34 cellular contexts compared by ENCODE assay signal in genomic region chr5:83494102-83494620, GRCh38. TPM values are rescaled to one million over a fixed set of nuclear protein-coding genes. Genes with fewer than 3 reads are reported as not detected.
A peak's percentile ranks its signal among the peaks of the same experiment; 100 is the strongest.
DNase-seq lines count a peak whose midpoint lies in the region; ATAC-seq and TF ChIP-seq lines count a peak whose summit lies in the region.
"Had no signal": no experiment of that assay in that cellular context is flagged by ENCODE, and none has a peak within 500 bp of the region (broad histone marks: within the 10 kb centered on the region; RNA-seq: fewer than 3 reads in every experiment).

No MANE protein-coding gene starts in this region.

- H2AFZ ChIP-seq in mesenchymal stem cell (ENCODE audit: low read depth, low read length) = no peak overlapping the region

- no peak overlapping the region for H2BK5ac ChIP-seq in mesenchymal stem cell (ENCODE audit: low read depth, low read length, poor library complexity, severe bottlenecking)

- CTCF ChIA-PET in Calu3 (lab: Charles Lee) = interaction anchor here (0.6 to 1.3 kb wide), 2 partner anchors 18 to 1050 kb away, joined by 3 to 5 read pairs; no protein-coding TSS in a partner anchor
- CTCF ChIA-PET in HEK293 (lab: Yijun Ruan, JAX) = no interaction called here

- peaks cover 24% of the 10 kb centered on the region for H3K79me1 ChIP-seq in mesenchymal stem cell (replicated peaks; ENCODE audit: low read length, poor library complexity, severe bottlenecking)

- H3K18ac ChIP-seq in mesenchymal stem cell (ENCODE audit: low read depth in 1 of 2, low read length in 2 of 2) = peak overlapping the region; percentile 13 to 37

- no peak overlapping the region for H3K14ac ChIP-seq in mesenchymal stem cell (ENCODE audit: low read length in 2 of 2)

- POLR2A ChIA-PET in HEK293 (lab: Yijun Ruan, JAX) = interaction anchor here (0.6 kb wide), 1 partner anchor 595 kb away, joined by 4 read pairs; no protein-coding TSS in a partner anchor

- H3K4me3 ChIP-seq in HEK293 (ENCODE audit: low read depth, low read length) = no peak overlapping the region
- no peak overlapping the region for H3K4me3 ChIP-seq in mesenchymal stem cell (ENCODE audit: insufficient read depth in 1 of 2, low read depth in 1 of 2, low read length in 2 of 2)
- H3K4me3 ChIP-seq: esophagus muscularis mucosa, heart left ventricle, K562, prostate gland, right lobe of liver, thyroid gland, uterus had no signal

- H3K27ac Mint-ChIP-seq in Calu3 (ENCODE audit: unreplicated experiment) = peak overlapping the region; percentile 20
- no peak overlapping the region for H3K27ac Mint-ChIP-seq in T-helper 2 cell treated with Interferon-gamma antibody and Interleukin-4, amounts not matched to agents 5 μg/mL and 100 μg/mL, for 36 hours
- H3K27ac Mint-ChIP-seq: activated naive CD8-positive, alpha-beta T cell treated with anti-CD3 and anti-CD28 coated beads, Interleukin-2, amount 50 U/mL, for 24 hours; activated T-cell treated with anti-CD3 and anti-CD28 coated beads, Interleukin-2, amount 50 U/mL, for 24 hours; CD4-positive, alpha-beta memory T cell; naive B cell had no signal

- intact Hi-C loops in Calu3 (cut with micrococcal nuclease; ENCODE audit: unreplicated experiment) = no loop called here

- no peak overlapping the region for H3K4ac ChIP-seq in mesenchymal stem cell (ENCODE audit: low read depth in 1 of 2, low read length in 2 of 2)

- no peak for ATAC-seq in GM21529 (IDR thresholded peaks at IDR 0.05; ENCODE audit: unreplicated experiment)
- ATAC-seq: activated naive CD8-positive, alpha-beta T cell treated with anti-CD3 and anti-CD28 coated beads, Interleukin-2, amount 50 U/mL, for 24 hours; foreskin keratinocyte; heart left ventricle; K562; right lobe of liver had no signal

- WGBS in mesenchymal stem cell = 75% methylated on average over 1 of the region's 2 CpGs

- peaks cover 5% of the 10 kb centered on the region for H3K36me3 Mint-ChIP-seq in Calu3 (ENCODE audit: insufficient read depth, unreplicated experiment)
- H3K36me3 Mint-ChIP-seq in T-helper 2 cell treated with Interferon-gamma antibody and Interleukin-4, amounts not matched to agents 5 μg/mL and 100 μg/mL, for 36 hours (ENCODE audit: low read depth) = no peaks in the 10 kb centered on the region
- H3K36me3 Mint-ChIP-seq: CD4-positive, alpha-beta memory T cell; naive B cell had no signal

- H3K9me3 ChIP-seq in HEK293 (ENCODE audit: control insufficient read depth, insufficient read depth, low read depth, low read length) (no peaks in the 10 kb centered on the region; the same call in 1 of the 2 replicates), mesenchymal stem cell (ENCODE audit: control insufficient read depth, low read length) (no peaks in the 10 kb centered on the region)
- H3K9me3 ChIP-seq: esophagus muscularis mucosa, heart left ventricle, prostate gland, right lobe of liver, thyroid gland, uterus had no signal

- no peak overlapping the region for H3K4me2 ChIP-seq in mesenchymal stem cell (ENCODE audit: low read length, poor library complexity, severe bottlenecking)

- no peak overlapping the region for H3K4me3 Mint-ChIP-seq in Calu3 (ENCODE audit: low read depth, unreplicated experiment)
- no peak overlapping the region for H3K4me3 Mint-ChIP-seq in T-helper 2 cell treated with Interferon-gamma antibody and Interleukin-4, amounts not matched to agents 5 μg/mL and 100 μg/mL, for 36 hours
- H3K4me3 Mint-ChIP-seq: activated naive CD8-positive, alpha-beta T cell treated with anti-CD3 and anti-CD28 coated beads, Interleukin-2, amount 50 U/mL, for 24 hours; activated T-cell treated with anti-CD3 and anti-CD28 coated beads, Interleukin-2, amount 50 U/mL, for 24 hours; CD4-positive, alpha-beta memory T cell; naive B cell had no signal

- BruUV-seq in Calu3 (replicated peaks; lab: Mats Ljungman, UMichigan) = no TSS peak

- H2AK5ac ChIP-seq in mesenchymal stem cell (ENCODE audit: low read length, severe bottlenecking) = no peak overlapping the region

- H3K27ac ChIP-seq in HEK293 (ENCODE audit: extremely low read depth, low read depth, low read length) (no peak overlapping the region), VCaP (peak overlapping the region; percentile 41), mesenchymal stem cell (ENCODE audit: low read length, poor library complexity, severe bottlenecking) (no peak overlapping the region)
- H3K27ac ChIP-seq: esophagus muscularis mucosa, foreskin keratinocyte, heart left ventricle, prostate gland, right lobe of liver, thyroid gland, uterus had no signal

- no peak overlapping the region for H2BK12ac ChIP-seq in mesenchymal stem cell (ENCODE audit: low read length in 2 of 2)

- H3K27me3 Mint-ChIP-seq in Calu3 (ENCODE audit: unreplicated experiment) = no peaks in the 10 kb centered on the region
- H3K27me3 Mint-ChIP-seq in T-helper 2 cell treated with Interferon-gamma antibody and Interleukin-4, amounts not matched to agents 5 μg/mL and 100 μg/mL, for 36 hours (ENCODE audit: low read depth) = peaks cover 3% of the 10 kb centered on the region

- no peaks in the 10 kb centered on the region for H3K27me3 ChIP-seq in mesenchymal stem cell (ENCODE audit: control insufficient read depth in 1 of 2, insufficient read depth in 1 of 2, low read length in 2 of 2)
- H3K27me3 ChIP-seq: esophagus muscularis mucosa, heart left ventricle, right lobe of liver, thyroid gland, uterus had no signal

- H3K4me1 Mint-ChIP-seq in Calu3 (ENCODE audit: low read depth, unreplicated experiment) = peaks cover 16% of the 10 kb centered on the region
- H3K4me1 Mint-ChIP-seq in T-helper 2 cell treated with Interferon-gamma antibody and Interleukin-4, amounts not matched to agents 5 μg/mL and 100 μg/mL, for 36 hours (ENCODE audit: low read depth) = no peaks in the 10 kb centered on the region
- H3K4me1 Mint-ChIP-seq: activated naive CD8-positive, alpha-beta T cell treated with anti-CD3 and anti-CD28 coated beads, Interleukin-2, amount 50 U/mL, for 24 hours; CD4-positive, alpha-beta memory T cell; naive B cell had no signal

- no peak overlapping the region for H2BK120ac ChIP-seq in mesenchymal stem cell (ENCODE audit: low read depth, low read length)

- H3K9ac ChIP-seq in mesenchymal stem cell (ENCODE audit: low read length) = no peak overlapping the region

- no peak for DNase-seq in Calu3
- DNase-seq in mesenchymal stem cell = no peak
- no peak for DNase-seq in NCI-H748 (lab: John Stamatoyannopoulos, UW; ENCODE audit: unreplicated experiment)
- DNase-seq in NCI-H2196 treated with DMSO at 0.1 percent for 48 hours (lab: John Stamatoyannopoulos, UW; ENCODE audit: unreplicated experiment) = no peak
- no peak for DNase-seq in T-helper 2 cell treated with Interferon-gamma antibody and Interleukin-4, amounts not matched to agents 5 μg/mL and 100 μg/mL, for 36 hours (ENCODE audit: low spot score)
- DNase-seq: activated CD4-positive, alpha-beta T cell treated with anti-CD3 and anti-CD28 coated beads for 48 hours; activated gamma-delta T cell treated with Interleukin-2 at 50 U/mL for 16 hours; activated naive CD8-positive, alpha-beta T cell treated with anti-CD3 and anti-CD28 coated beads, Interleukin-2, amount 50 U/mL, for 24 hours; activated T-cell treated with anti-CD3 and anti-CD28 coated beads, Interleukin-2, amount 50 U/mL, for 24 hours; caudate nucleus; CD4-positive, alpha-beta memory T cell; dermis blood vessel endothelial cell; DMS 273 treated with DMSO at 0.1 percent for 48 hours; foreskin keratinocyte; heart left ventricle; kidney; midbrain; naive B cell; NCI-H1092; NCI-H1694; NCI-H524 treated with DMSO at 0.1 percent for 48 hours; nucleus accumbens; right lobe of liver; SIG-M5; stimulated activated CD4-positive, alpha-beta T cell treated with anti-CD3 and anti-CD28 coated beads, Interleukin-4, amount 100 ng/mL, for 1 hour; thyroid gland; uterus had no signal

- H3K4me1 ChIP-seq in HEK293 (ENCODE audit: control insufficient read depth, insufficient read depth, low read length) (peaks cover 4% of the 10 kb centered on the region; the same call in 1 of the 2 replicates), mesenchymal stem cell (ENCODE audit: control insufficient read depth, insufficient read depth, low read depth, low read length) (peaks cover 2% of the 10 kb centered on the region)
- H3K4me1 ChIP-seq: esophagus muscularis mucosa, foreskin keratinocyte, heart left ventricle, prostate gland, right lobe of liver, thyroid gland, uterus had no signal

- no peak overlapping the region for H4K8ac ChIP-seq in mesenchymal stem cell (ENCODE audit: low read length)

- H4K91ac ChIP-seq in mesenchymal stem cell (ENCODE audit: low read length) = no peak overlapping the region

- H2BK15ac ChIP-seq in mesenchymal stem cell (ENCODE audit: low read depth, poor library complexity, severe bottlenecking) = no peak overlapping the region

- H3K36me3 ChIP-seq in HEK293 (ENCODE audit: control insufficient read depth in 2 of 2, insufficient read depth in 1 of 2, low read length in 2 of 2) (peaks cover 52 to 60% of the 10 kb centered on the region in 2 experiments), mesenchymal stem cell (ENCODE audit: control insufficient read depth in 1 of 2, insufficient read depth in 2 of 2, low read depth in 1 of 2, low read length in 2 of 2) (peaks cover 18 to 100% of the 10 kb centered on the region in 2 experiments)
- H3K36me3 ChIP-seq: esophagus muscularis mucosa, prostate gland, right lobe of liver, thyroid gland, uterus had no signal

- H3K23ac ChIP-seq in mesenchymal stem cell (ENCODE audit: low read length in 2 of 2) = no peak overlapping the region

- TF ChIP-seq CTCF in Calu3 (IDR thresholded peaks at IDR 0.05; ENCODE audit: unreplicated experiment) (no peak), HEK293 (tag by site-specific recombination; IDR thresholded peaks at IDR 0.05) (no peak), VCaP (conservative IDR thresholded peaks at IDR 0.05) (no peak)

- H3K9me3 Mint-ChIP-seq in Calu3 (ENCODE audit: low read depth, unreplicated experiment) = no peaks in the 10 kb centered on the region
- no peaks in the 10 kb centered on the region for H3K9me3 Mint-ChIP-seq in T-helper 2 cell treated with Interferon-gamma antibody and Interleukin-4, amounts not matched to agents 5 μg/mL and 100 μg/mL, for 36 hours
- H3K9me3 Mint-ChIP-seq: activated naive CD8-positive, alpha-beta T cell treated with anti-CD3 and anti-CD28 coated beads, Interleukin-2, amount 50 U/mL, for 24 hours; activated T-cell treated with anti-CD3 and anti-CD28 coated beads, Interleukin-2, amount 50 U/mL, for 24 hours had no signal

TF ChIP-seq in HEK293, 187 proteins besides CTCF, POLR2A, EP300 and RAD21:
- peak; percentile 79 for TF ChIP-seq ZIC2 (tag by site-specific recombination; IDR thresholded peaks at IDR 0.05)
- no peak for TF ChIP-seq KLF9 (tag by site-specific recombination; IDR thresholded peaks at IDR 0.05; ENCODE audit: low read depth)
- TF ChIP-seq FEZF1 (tag by site-specific recombination; IDR thresholded peaks at IDR 0.05) = 0 out of 2 replicates have a peak, but pooled peaks have one; percentile 27
- no peak for TF ChIP-seq ZNF324 (tag by site-specific recombination; IDR thresholded peaks at IDR 0.05)
- peak; percentile 42 for TF ChIP-seq SETDB1 (IDR thresholded peaks at IDR 0.05; ENCODE audit: insufficient read length, low read length)
TF ChIP-seq in HEK293: peak in this region for 3.

RNA-seq across cellular contexts. Expression of gene VCAN, which starts 22.6 kb away (rescaled TPM):
- total RNA-seq in Calu3 (2022) = 25.4 and 31.4 TPM in 2 replicates
- 102 TPM for polyA plus RNA-seq in mesenchymal stem cell (2013, experiment 1 of 2)
- polyA plus RNA-seq in mesenchymal stem cell (2013, experiment 2 of 2) = 96.6 TPM
- total RNA-seq: activated CD8-positive, alpha-beta memory T cell treated with anti-CD3 and anti-CD28 coated beads for 36 hours had no signal
